In genomic region chr7:113134025-113134424, GRCh38 we compare ENCODE assay signal across 35 cellular contexts. TPM values are rescaled to one million over a fixed set of nuclear protein-coding genes. Genes with fewer than 3 reads are reported as not detected.
"Had no signal": no experiment of that assay in that cellular context is flagged by ENCODE, and none has a peak within 500 bp of the region (broad histone marks: within the 10 kb centered on the region; RNA-seq: fewer than 3 reads in every experiment).

No MANE protein-coding gene starts in this region.

- H3K36me3 ChIP-seq: WERI-Rb-1 had no signal

- DNase-seq: activated B cell treated with CpG ODN at 0.5 μM for 24 hours; activated CD4-positive, alpha-beta memory T cell treated with anti-CD3 and anti-CD28 coated beads for 36 hours; activated CD4-positive, alpha-beta memory T cell treated with anti-CD3 and anti-CD28 coated beads, Interleukin-2, amount 10 ng/mL, durations not matched to agents 7 days and 5 days; activated CD4-positive, alpha-beta T cell treated with anti-CD3 and anti-CD28 coated beads for 1 hour; activated CD4-positive, alpha-beta T cell treated with anti-CD3 and anti-CD28 coated beads for 36 hours; activated CD4-positive, alpha-beta T cell treated with anti-CD3 and anti-CD28 coated beads for 4 hours; activated CD4-positive, alpha-beta T cell treated with anti-CD3 and anti-CD28 coated beads for 48 hours; activated CD4-positive, alpha-beta T cell treated with anti-CD3 and anti-CD28 coated beads, Interleukin-2, amount 10 ng/mL, durations not matched to agents 24 days and 14 days; activated CD4-positive, alpha-beta T cell treated with anti-CD3 and anti-CD28 coated beads, Interleukin-2, amount 10 ng/mL, durations not matched to agents 7 days and 5 days; activated CD4-positive, alpha-beta T cell treated with anti-CD3 and anti-CD28 coated beads, Interleukin-2, amount 50 U/mL, for 1 hour; activated CD4-positive, alpha-beta T cell treated with anti-CD3 and anti-CD28 coated beads, Interleukin-2, amount 50 U/mL, for 4 hours; activated CD4-positive, alpha-beta T cell treated with anti-CD3 and anti-CD28 coated beads, Interleukin-2, amount 50 U/mL, for 48 hours; activated CD4-positive, CD25-positive, alpha-beta regulatory T cell; activated CD4-positive, CD25-positive, alpha-beta regulatory T cell treated with anti-CD3 and anti-CD28 coated beads, Interleukin-2, amount 50 U/mL, for 72 hours; activated CD8-positive, alpha-beta memory T cell treated with anti-CD3 and anti-CD28 coated beads for 24 hours; activated CD8-positive, alpha-beta memory T cell treated with anti-CD3 and anti-CD28 coated beads, Interleukin-2, amount 10 ng/mL, durations not matched to agents 7 days and 5 days; activated CD8-positive, alpha-beta memory T cell treated with anti-CD3 and anti-CD28 coated beads, Interleukin-2, amount 50 U/mL, for 4 hours; activated CD8-positive, alpha-beta memory T cell treated with anti-CD3 and anti-CD28 coated beads, Interleukin-2, amount 50 U/mL, for 48 hours; activated CD8-positive, alpha-beta T cell treated with anti-CD3 and anti-CD28 coated beads for 36 hours; activated CD8-positive, alpha-beta T cell treated with anti-CD3 and anti-CD28 coated beads, Interleukin-2, amount 10 ng/mL, durations not matched to agents 7 days and 5 days; activated T-cell treated with anti-CD3 and anti-CD28 coated beads for 4 hours; activated T-cell treated with anti-CD3 and anti-CD28 coated beads, Interleukin-2, amount 50 U/mL, for 24 hours; activated T-cell treated with anti-CD3 and anti-CD28 coated beads, Interleukin-2, amount 50 U/mL, for 4 hours; T-helper 17 cell; T-helper 2 cell; T-helper 9 cell; T1000; WERI-Rb-1 had no signal

- FAIRE-seq: TTC549 had no signal

- H3K27ac ChIP-seq: VCaP, WERI-Rb-1 had no signal

- ATAC-seq: activated CD4-positive, alpha-beta T cell treated with anti-CD3 and anti-CD28 coated beads for 36 hours; activated CD4-positive, CD25-positive, alpha-beta regulatory T cell treated with anti-CD3 and anti-CD28 coated beads, Interleukin-2, amount 50 U/mL, for 24 hours; activated CD8-positive, alpha-beta memory T cell treated with anti-CD3 and anti-CD28 coated beads, Interleukin-2, amount 10 ng/mL, durations not matched to agents 7 days and 5 days; activated CD8-positive, alpha-beta T cell treated with anti-CD3 and anti-CD28 coated beads for 36 hours; activated CD8-positive, alpha-beta T cell treated with anti-CD3 and anti-CD28 coated beads, Interleukin-2, amount 10 ng/mL, durations not matched to agents 7 days and 5 days; activated T-cell treated with anti-CD3 and anti-CD28 coated beads, Interleukin-2, amount 50 U/mL, for 4 hours; T-helper 17 cell; WTC11 had no signal

RNA-seq across cellular contexts. Expression of gene GPR85, which starts 47.4 kb away (rescaled TPM):
- total RNA-seq: activated B cell treated with CpG ODN at 0.5 μM for 24 hours; activated CD4-positive, alpha-beta memory T cell treated with anti-CD3 and anti-CD28 coated beads for 36 hours; activated CD4-positive, alpha-beta memory T cell treated with anti-CD3 and anti-CD28 coated beads, Interleukin-2, amount 10 ng/mL, durations not matched to agents 7 days and 5 days; activated CD4-positive, alpha-beta T cell treated with anti-CD3 and anti-CD28 coated beads for 36 hours; activated CD4-positive, alpha-beta T cell treated with anti-CD3 and anti-CD28 coated beads, Interleukin-2, amount 10 ng/mL, durations not matched to agents 24 days and 14 days; activated CD4-positive, alpha-beta T cell treated with anti-CD3 and anti-CD28 coated beads, Interleukin-2, amount 10 ng/mL, durations not matched to agents 7 days and 5 days; activated CD8-positive, alpha-beta memory T cell treated with anti-CD3 and anti-CD28 coated beads for 36 hours; activated CD8-positive, alpha-beta memory T cell treated with anti-CD3 and anti-CD28 coated beads, Interleukin-2, amount 10 ng/mL, durations not matched to agents 7 days and 5 days; activated CD8-positive, alpha-beta T cell treated with anti-CD3 and anti-CD28 coated beads for 36 hours; activated CD8-positive, alpha-beta T cell treated with anti-CD3 and anti-CD28 coated beads, Interleukin-2, amount 10 ng/mL, durations not matched to agents 7 days and 5 days; activated T-cell treated with anti-CD3 and anti-CD28 coated beads, Interleukin-2, amount 50 U/mL, for 4 hours; T-helper 1 cell treated with Interleukin-12 subunit alpha and Interleukin-12 subunit beta and Interleukin-4 antibody, amounts not matched to agents 30 ng/mL and 1 ng/mL, for 36 hours; T-helper 17 cell; T-helper 2 cell treated with Interferon-gamma antibody and Interleukin-4, amounts not matched to agents 100 ng/mL and 5 ng/mL, for 36 hours had no signal
